In the genomic region with DNA sequence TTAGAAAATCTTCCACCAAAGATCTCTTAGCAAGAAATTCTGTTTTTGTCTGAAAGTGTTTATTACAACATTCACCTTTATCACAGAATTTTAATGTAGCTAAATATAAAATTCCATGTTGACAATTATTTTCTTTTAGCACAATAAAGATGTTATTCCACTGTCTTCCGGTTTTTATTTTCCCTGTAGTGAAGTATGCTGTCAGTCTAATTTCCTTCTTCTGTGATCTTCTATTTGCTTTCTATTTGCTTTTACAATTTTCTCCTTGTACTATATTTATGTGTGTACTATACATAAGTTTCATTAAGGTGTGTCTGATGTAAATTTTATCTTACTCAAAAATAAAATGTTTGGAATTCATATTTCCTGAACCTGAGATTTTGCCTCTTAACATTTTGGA, we compare ENCODE assay signal across 8 cellular contexts.
"Had no signal": no experiment of that assay in that cellular context is flagged by ENCODE, and none has a peak within 500 bp of the region (broad histone marks: within the 10 kb centered on the region; RNA-seq: fewer than 3 reads in every experiment).

No MANE protein-coding gene starts in this region.

- H3K4me3 ChIP-seq: GM12878 had no signal

- DNase-seq: GDM1, GF-D8 had no signal

- ATAC-seq: GM12878 had no signal

- FAIRE-seq: G401.6, GM12878, GM12891, GM12892, GM18507, GM19239 had no signal
